In genomic region chr15:101187820-101188516, GRCh38 we compare ENCODE assay signal across 8 cellular contexts.
DNase-seq lines count a peak whose midpoint lies in the region; ATAC-seq and TF ChIP-seq lines count a peak whose summit lies in the region.

No MANE protein-coding gene starts in this region.

- DNase-seq in dorsolateral prefrontal cortex (no peak), non-pigmented ciliary epithelial cell (ENCODE audit: low read depth) (peak; percentile 76), left colon (no peak), posterior cingulate gyrus (no peak)
- no peak for DNase-seq in activated CD4-positive, alpha-beta T cell treated with anti-CD3 and anti-CD28 coated beads, Interleukin-2, amount 50 U/mL, for 4 hours

- ATAC-seq in GM19025 (IDR thresholded peaks at IDR 0.05; ENCODE audit: low read depth, unreplicated experiment) = peak; percentile 79
- ATAC-seq in HG03520 (IDR thresholded peaks at IDR 0.05; ENCODE audit: unreplicated experiment) = peak; percentile 7
- no peak for ATAC-seq in GM19455 (IDR thresholded peaks at IDR 0.05; ENCODE audit: unreplicated experiment)
- no peak for ATAC-seq in left colon

- H3K27ac ChIP-seq in dorsolateral prefrontal cortex = peak overlapping the region in 23 of 59 donors; percentile 0 to 75 (median 23)

- no peaks in the 10 kb centered on the region for H3K27me3 ChIP-seq in dorsolateral prefrontal cortex

- no peak for TF ChIP-seq CTCF in dorsolateral prefrontal cortex (IDR thresholded peaks at IDR 0.05 in 54 of 56, conservative IDR thresholded peaks at IDR 0.05 in 2 of 56; ENCODE audit: low read depth in 1 of 56, partially characterized antibody in 56 of 56)

- intact Hi-C loops in dorsolateral prefrontal cortex (cut with DNase I) = no loop called here
- intact Hi-C loops in left colon (cut with DNase I, micrococcal nuclease) = no loop called here
- intact Hi-C loops in posterior cingulate gyrus (cut with DNase I) = no loop called here

- peak overlapping the region in 42 of 59 donors; percentile 2 to 51 (median 32) for H3K4me3 ChIP-seq in dorsolateral prefrontal cortex

Comparison
In these comparisons a context has a peak if more than half of its experiments do, and no peak if none do; other contexts are left out.
1. ATAC-seq: peak in GM19025 (single experiment) and HG03520 (single experiment); none in GM19455 (single experiment) and left colon (single experiment).